In genomic region chr3:69051796-69052566, GRCh38 we compare ENCODE assay signal across 7 cellular contexts. TPM values are rescaled to one million over a fixed set of nuclear protein-coding genes. Genes with fewer than 3 reads are reported as not detected.
A peak's percentile ranks its signal among the peaks of the same experiment; 100 is the strongest.
DNase-seq lines count a peak whose midpoint lies in the region; ATAC-seq, FAIRE-seq and TF ChIP-seq lines count a peak whose summit lies in the region.

A gene with protein sequence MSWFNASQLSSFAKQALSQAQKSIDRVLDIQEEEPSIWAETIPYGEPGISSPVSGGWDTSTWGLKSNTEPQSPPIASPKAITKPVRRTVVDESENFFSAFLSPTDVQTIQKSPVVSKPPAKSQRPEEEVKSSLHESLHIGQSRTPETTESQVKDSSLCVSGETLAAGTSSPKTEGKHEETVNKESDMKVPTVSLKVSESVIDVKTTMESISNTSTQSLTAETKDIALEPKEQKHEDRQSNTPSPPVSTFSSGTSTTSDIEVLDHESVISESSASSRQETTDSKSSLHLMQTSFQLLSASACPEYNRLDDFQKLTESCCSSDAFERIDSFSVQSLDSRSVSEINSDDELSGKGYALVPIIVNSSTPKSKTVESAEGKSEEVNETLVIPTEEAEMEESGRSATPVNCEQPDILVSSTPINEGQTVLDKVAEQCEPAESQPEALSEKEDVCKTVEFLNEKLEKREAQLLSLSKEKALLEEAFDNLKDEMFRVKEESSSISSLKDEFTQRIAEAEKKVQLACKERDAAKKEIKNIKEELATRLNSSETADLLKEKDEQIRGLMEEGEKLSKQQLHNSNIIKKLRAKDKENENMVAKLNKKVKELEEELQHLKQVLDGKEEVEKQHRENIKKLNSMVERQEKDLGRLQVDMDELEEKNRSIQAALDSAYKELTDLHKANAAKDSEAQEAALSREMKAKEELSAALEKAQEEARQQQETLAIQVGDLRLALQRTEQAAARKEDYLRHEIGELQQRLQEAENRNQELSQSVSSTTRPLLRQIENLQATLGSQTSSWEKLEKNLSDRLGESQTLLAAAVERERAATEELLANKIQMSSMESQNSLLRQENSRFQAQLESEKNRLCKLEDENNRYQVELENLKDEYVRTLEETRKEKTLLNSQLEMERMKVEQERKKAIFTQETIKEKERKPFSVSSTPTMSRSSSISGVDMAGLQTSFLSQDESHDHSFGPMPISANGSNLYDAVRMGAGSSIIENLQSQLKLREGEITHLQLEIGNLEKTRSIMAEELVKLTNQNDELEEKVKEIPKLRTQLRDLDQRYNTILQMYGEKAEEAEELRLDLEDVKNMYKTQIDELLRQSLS (minus strand): TSS chr3:69052333. CDS start chr3:69052086, 247 bp downstream.

- intact Hi-C loops in kidney (cut with DNase I), result no loop called here

- no peak for TF ChIP-seq CTCF in kidney (IDR thresholded peaks at IDR 0.05; ENCODE audit: borderline replicate concordance, extremely low read depth, insufficient read depth)

- peak within 1 kb of the TSS; percentile 82 to 99 for H3K4me3 ChIP-seq in kidney (ENCODE audit: low read length in 2 of 2)

- H3K36me3 ChIP-seq in kidney (ENCODE audit: control insufficient read depth in 1 of 2, insufficient read depth in 2 of 2, low read length in 2 of 2), result peaks cover 15 to 22% of the 10 kb centered on the region in 2 donors

- H3K4me1 ChIP-seq in kidney (ENCODE audit: control insufficient read depth in 1 of 2, insufficient read depth in 1 of 2, low read depth in 1 of 2, low read length in 2 of 2), result peaks cover 0 to 6% of the 10 kb centered on the region in 2 donors

- peak within 1 kb of the TSS; percentile 97 for H3K27ac ChIP-seq in kidney (ENCODE audit: low read depth in 2 of 2, low read length in 2 of 2)

- H3K9me3 Mint-ChIP-seq in central memory CD8-positive, alpha-beta T cell, result no peaks in the 10 kb centered on the region

- no peaks in the 10 kb centered on the region for H3K9me3 ChIP-seq in kidney (ENCODE audit: control insufficient read depth in 1 of 2, low read length in 2 of 2)

- H3K27me3 Mint-ChIP-seq in central memory CD8-positive, alpha-beta T cell, result no peaks in the 10 kb centered on the region

- peak; percentile 96 for FAIRE-seq in kidney (lab: Jason Lieb, UNC)

- peaks cover 44% of the 10 kb centered on the region for H3K36me3 Mint-ChIP-seq in central memory CD8-positive, alpha-beta T cell (ENCODE audit: insufficient read depth)

- H3K4me3 Mint-ChIP-seq in central memory CD8-positive, alpha-beta T cell, result peak within 1 kb of the TSS; percentile 98

- H3K27ac Mint-ChIP-seq in central memory CD8-positive, alpha-beta T cell (ENCODE audit: low read depth), result peak within 1 kb of the TSS; percentile 99

- peak within 1 kb of the TSS; percentile 96 to 98 for H3K9ac ChIP-seq in kidney (ENCODE audit: low read length in 2 of 2)

- DNase-seq in T-helper 22 cell (ENCODE audit: low read depth) (peak; percentile 96), kidney (peak; percentile 99)
- peak; percentile 96 to 97 for DNase-seq in central memory CD8-positive, alpha-beta T cell (ENCODE audit: low spot score in 2 of 2)
- peak; percentile 94 to 98 (median 95) for DNase-seq in stimulated activated CD4-positive, alpha-beta T cell treated with anti-CD3 and anti-CD28 coated beads, Interleukin-1b, Interleukin-23, amount 100 ng/mL, for 24 hours (ENCODE audit: low read depth in 4 of 4, low spot score in 1 of 4)
- DNase-seq in stimulated activated naive CD4-positive, alpha-beta T cell (lab: John Stamatoyannopoulos, UW), result no peak

- ATAC-seq in GM18909 (IDR thresholded peaks at IDR 0.05; ENCODE audit: poor library complexity, unreplicated experiment) (peak; percentile 97), HG03139 (IDR thresholded peaks at IDR 0.05; ENCODE audit: unreplicated experiment) (peak; percentile 97)
- peak; percentile 90 for ATAC-seq in central memory CD8-positive, alpha-beta T cell (replicated peaks; ENCODE audit: extremely low read depth, poor library complexity, severe bottlenecking)

- peaks cover 53% of the 10 kb centered on the region for H3K4me1 Mint-ChIP-seq in central memory CD8-positive, alpha-beta T cell

RNA-seq across cellular contexts. Expression of the gene that starts here (rescaled TPM):
- total RNA-seq in kidney, result 38.8 TPM
- polyA plus RNA-seq in kidney (ENCODE audit: insufficient read depth, low read depth, low replicate concordance), result 6.5 TPM

Comparison
In these comparisons a context has a peak if more than half of its experiments do, and no peak if none do; other contexts are left out.
1. DNase-seq: peak in T-helper 22 cell (single experiment), central memory CD8-positive, alpha-beta T cell (2 of 2), kidney (single experiment) and stimulated activated CD4-positive, alpha-beta T cell treated with anti-CD3 and anti-CD28 coated beads, Interleukin-1b, Interleukin-23, amount 100 ng/mL, for 24 hours (4 of 4); none in stimulated activated naive CD4-positive, alpha-beta T cell (0 of 6).
2. Peak in every context shown above with its lines, with median percentiles within 50 percentile points of each other: ATAC-seq.